Comparison of ENCODE assay signal across 1 cellular context in the genomic region with DNA sequence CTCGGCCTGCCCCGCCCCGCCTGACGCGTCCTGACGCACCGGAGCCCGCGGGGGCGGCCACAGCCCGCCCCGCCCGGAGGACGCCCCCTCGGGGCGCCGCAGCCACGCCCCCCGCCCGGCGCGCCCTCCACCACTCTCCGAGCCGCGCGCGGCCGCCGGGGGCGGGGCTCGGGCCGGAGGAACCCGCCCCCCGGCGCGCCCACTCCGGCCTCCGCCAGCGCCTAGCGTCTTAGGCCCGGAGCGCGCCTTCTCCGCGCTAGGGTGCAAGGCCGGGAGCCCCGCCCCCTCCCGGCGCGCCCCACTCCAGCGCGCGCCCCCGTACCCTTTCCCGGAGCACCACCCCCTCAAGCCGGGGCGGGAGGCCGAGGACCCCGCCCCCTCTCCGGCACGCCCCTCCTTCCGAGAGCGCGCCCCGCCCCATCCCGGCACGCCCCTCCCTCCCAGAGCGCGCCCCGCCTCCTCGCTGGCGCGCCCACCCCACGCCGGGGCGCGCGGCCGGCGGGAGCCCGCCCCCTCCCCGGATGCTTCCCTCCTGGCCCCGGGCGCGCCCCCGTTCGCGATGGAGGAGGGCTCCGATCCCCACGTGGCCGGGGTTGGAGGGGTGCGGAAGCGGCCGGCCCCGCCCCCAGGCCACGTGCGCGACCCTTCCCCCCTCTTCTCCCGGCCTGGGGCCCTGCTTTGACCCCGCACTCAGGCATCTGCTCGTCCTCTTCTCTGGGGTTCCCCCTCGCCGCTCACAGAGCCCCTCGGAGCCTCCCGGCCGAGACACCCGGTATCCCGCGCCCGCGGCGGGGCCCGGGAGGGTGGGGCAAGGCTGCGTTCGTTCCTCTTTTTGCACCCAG.
TF ChIP-seq lines count a peak whose summit lies in the region.

No MANE protein-coding gene starts in this region.

TF ChIP-seq in HEK293, 187 proteins besides CTCF, POLR2A, EP300 and RAD21 (continued from another document and continues in another):
- TF ChIP-seq, protein P1, sequence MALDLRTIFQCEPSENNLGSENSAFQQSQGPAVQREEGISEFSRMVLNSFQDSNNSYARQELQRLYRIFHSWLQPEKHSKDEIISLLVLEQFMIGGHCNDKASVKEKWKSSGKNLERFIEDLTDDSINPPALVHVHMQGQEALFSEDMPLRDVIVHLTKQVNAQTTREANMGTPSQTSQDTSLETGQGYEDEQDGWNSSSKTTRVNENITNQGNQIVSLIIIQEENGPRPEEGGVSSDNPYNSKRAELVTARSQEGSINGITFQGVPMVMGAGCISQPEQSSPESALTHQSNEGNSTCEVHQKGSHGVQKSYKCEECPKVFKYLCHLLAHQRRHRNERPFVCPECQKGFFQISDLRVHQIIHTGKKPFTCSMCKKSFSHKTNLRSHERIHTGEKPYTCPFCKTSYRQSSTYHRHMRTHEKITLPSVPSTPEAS (tag by site-specific recombination; IDR thresholded peaks at IDR 0.05), result no peak
- TF ChIP-seq ZNF791 (tag by site-specific recombination; IDR thresholded peaks at IDR 0.05) (no peak), ZNF19 (tag by site-specific recombination; IDR thresholded peaks at IDR 0.05; ENCODE audit: low read depth) (no peak), HIC1 (tag by site-specific recombination; IDR thresholded peaks at IDR 0.05) (no peak), ZNF792 (tag by site-specific recombination; IDR thresholded peaks at IDR 0.05) (no peak), SP3 (tag by site-specific recombination; IDR thresholded peaks at IDR 0.05) (peak; percentile 86), ZNF629 (tag by site-specific recombination; IDR thresholded peaks at IDR 0.05) (0 out of 2 replicates have a peak, but pooled peaks have one; percentile 21), ZNF214 (tag by site-specific recombination; IDR thresholded peaks at IDR 0.05; ENCODE audit: borderline replicate concordance) (no peak), ZNF747 (tag by site-specific recombination; IDR thresholded peaks at IDR 0.05) (no peak), MYNN (tag by site-specific recombination; IDR thresholded peaks at IDR 0.05; ENCODE audit: borderline replicate concordance) (no peak), ZNF580 (tag by site-specific recombination; IDR thresholded peaks at IDR 0.05) (peak; percentile 76), SALL2 (tag by site-specific recombination; IDR thresholded peaks at IDR 0.05; ENCODE audit: borderline replicate concordance) (no peak), ZNF645 (tag by site-specific recombination; IDR thresholded peaks at IDR 0.05) (no peak), ZNF48 (tag by site-specific recombination; IDR thresholded peaks at IDR 0.05) (no peak), ZNF707 (tag by site-specific recombination; IDR thresholded peaks at IDR 0.05) (no peak), ZFP3 (tag by site-specific recombination; IDR thresholded peaks at IDR 0.05; ENCODE audit: low read depth) (no peak), ZNF544 (tag by site-specific recombination; IDR thresholded peaks at IDR 0.05) (no peak), ZBTB17 (tag by site-specific recombination; IDR thresholded peaks at IDR 0.05) (no peak), ZNF302 (tag by site-specific recombination; IDR thresholded peaks at IDR 0.05; ENCODE audit: low read depth) (no peak), OSR2 (tag by site-specific recombination; IDR thresholded peaks at IDR 0.05) (peak; percentile 47), ZNF76 (tag by site-specific recombination; IDR thresholded peaks at IDR 0.05; ENCODE audit: borderline replicate concordance, low read depth) (peak; percentile 21; the same call in 1 of the 2 replicates), ZNF529 (tag by site-specific recombination; IDR thresholded peaks at IDR 0.05; ENCODE audit: insufficient replicate concordance) (no peak), ZNF138 (tag by site-specific recombination; IDR thresholded peaks at IDR 0.05; ENCODE audit: borderline replicate concordance) (no peak), SETDB1 (IDR thresholded peaks at IDR 0.05; ENCODE audit: insufficient read length, low read length) (no peak), ZNF350 (tag by site-specific recombination; IDR thresholded peaks at IDR 0.05) (no peak), OVOL3 (tag by site-specific recombination; IDR thresholded peaks at IDR 0.05) (no peak), ZEB2 (tag by site-specific recombination; IDR thresholded peaks at IDR 0.05) (peak; percentile 81), ZNF677 (tag by site-specific recombination; IDR thresholded peaks at IDR 0.05) (no peak), ZNF558 (tag by site-specific recombination; IDR thresholded peaks at IDR 0.05) (no peak), ZNF621 (tag by site-specific recombination; IDR thresholded peaks at IDR 0.05) (no peak), ZNF175 (tag by site-specific recombination; IDR thresholded peaks at IDR 0.05) (no peak)
- TF ChIP-seq, protein P2, sequence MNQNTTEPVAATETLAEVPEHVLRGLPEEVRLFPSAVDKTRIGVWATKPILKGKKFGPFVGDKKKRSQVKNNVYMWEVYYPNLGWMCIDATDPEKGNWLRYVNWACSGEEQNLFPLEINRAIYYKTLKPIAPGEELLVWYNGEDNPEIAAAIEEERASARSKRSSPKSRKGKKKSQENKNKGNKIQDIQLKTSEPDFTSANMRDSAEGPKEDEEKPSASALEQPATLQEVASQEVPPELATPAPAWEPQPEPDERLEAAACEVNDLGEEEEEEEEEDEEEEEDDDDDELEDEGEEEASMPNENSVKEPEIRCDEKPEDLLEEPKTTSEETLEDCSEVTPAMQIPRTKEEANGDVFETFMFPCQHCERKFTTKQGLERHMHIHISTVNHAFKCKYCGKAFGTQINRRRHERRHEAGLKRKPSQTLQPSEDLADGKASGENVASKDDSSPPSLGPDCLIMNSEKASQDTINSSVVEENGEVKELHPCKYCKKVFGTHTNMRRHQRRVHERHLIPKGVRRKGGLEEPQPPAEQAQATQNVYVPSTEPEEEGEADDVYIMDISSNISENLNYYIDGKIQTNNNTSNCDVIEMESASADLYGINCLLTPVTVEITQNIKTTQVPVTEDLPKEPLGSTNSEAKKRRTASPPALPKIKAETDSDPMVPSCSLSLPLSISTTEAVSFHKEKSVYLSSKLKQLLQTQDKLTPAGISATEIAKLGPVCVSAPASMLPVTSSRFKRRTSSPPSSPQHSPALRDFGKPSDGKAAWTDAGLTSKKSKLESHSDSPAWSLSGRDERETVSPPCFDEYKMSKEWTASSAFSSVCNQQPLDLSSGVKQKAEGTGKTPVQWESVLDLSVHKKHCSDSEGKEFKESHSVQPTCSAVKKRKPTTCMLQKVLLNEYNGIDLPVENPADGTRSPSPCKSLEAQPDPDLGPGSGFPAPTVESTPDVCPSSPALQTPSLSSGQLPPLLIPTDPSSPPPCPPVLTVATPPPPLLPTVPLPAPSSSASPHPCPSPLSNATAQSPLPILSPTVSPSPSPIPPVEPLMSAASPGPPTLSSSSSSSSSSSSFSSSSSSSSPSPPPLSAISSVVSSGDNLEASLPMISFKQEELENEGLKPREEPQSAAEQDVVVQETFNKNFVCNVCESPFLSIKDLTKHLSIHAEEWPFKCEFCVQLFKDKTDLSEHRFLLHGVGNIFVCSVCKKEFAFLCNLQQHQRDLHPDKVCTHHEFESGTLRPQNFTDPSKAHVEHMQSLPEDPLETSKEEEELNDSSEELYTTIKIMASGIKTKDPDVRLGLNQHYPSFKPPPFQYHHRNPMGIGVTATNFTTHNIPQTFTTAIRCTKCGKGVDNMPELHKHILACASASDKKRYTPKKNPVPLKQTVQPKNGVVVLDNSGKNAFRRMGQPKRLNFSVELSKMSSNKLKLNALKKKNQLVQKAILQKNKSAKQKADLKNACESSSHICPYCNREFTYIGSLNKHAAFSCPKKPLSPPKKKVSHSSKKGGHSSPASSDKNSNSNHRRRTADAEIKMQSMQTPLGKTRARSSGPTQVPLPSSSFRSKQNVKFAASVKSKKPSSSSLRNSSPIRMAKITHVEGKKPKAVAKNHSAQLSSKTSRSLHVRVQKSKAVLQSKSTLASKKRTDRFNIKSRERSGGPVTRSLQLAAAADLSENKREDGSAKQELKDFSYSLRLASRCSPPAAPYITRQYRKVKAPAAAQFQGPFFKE (tag by site-specific recombination; IDR thresholded peaks at IDR 0.05; ENCODE audit: borderline replicate concordance), result no peak
- TF ChIP-seq, protein P3, sequence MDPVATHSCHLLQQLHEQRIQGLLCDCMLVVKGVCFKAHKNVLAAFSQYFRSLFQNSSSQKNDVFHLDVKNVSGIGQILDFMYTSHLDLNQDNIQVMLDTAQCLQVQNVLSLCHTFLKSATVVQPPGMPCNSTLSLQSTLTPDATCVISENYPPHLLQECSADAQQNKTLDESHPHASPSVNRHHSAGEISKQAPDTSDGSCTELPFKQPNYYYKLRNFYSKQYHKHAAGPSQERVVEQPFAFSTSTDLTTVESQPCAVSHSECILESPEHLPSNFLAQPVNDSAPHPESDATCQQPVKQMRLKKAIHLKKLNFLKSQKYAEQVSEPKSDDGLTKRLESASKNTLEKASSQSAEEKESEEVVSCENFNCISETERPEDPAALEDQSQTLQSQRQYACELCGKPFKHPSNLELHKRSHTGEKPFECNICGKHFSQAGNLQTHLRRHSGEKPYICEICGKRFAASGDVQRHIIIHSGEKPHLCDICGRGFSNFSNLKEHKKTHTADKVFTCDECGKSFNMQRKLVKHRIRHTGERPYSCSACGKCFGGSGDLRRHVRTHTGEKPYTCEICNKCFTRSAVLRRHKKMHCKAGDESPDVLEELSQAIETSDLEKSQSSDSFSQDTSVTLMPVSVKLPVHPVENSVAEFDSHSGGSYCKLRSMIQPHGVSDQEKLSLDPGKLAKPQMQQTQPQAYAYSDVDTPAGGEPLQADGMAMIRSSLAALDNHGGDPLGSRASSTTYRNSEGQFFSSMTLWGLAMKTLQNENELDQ (tag by site-specific recombination; IDR thresholded peaks at IDR 0.05; ENCODE audit: low read depth), result no peak
- TF ChIP-seq, protein P4, sequence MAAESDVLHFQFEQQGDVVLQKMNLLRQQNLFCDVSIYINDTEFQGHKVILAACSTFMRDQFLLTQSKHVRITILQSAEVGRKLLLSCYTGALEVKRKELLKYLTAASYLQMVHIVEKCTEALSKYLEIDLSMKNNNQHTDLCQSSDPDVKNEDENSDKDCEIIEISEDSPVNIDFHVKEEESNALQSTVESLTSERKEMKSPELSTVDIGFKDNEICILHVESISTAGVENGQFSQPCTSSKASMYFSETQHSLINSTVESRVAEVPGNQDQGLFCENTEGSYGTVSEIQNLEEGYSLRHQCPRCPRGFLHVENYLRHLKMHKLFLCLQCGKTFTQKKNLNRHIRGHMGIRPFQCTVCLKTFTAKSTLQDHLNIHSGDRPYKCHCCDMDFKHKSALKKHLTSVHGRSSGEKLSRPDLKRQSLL (tag by site-specific recombination; IDR thresholded peaks at IDR 0.05), result 0 out of 2 replicates have a peak, but pooled peaks have one; percentile 13
- TF ChIP-seq, protein P5, sequence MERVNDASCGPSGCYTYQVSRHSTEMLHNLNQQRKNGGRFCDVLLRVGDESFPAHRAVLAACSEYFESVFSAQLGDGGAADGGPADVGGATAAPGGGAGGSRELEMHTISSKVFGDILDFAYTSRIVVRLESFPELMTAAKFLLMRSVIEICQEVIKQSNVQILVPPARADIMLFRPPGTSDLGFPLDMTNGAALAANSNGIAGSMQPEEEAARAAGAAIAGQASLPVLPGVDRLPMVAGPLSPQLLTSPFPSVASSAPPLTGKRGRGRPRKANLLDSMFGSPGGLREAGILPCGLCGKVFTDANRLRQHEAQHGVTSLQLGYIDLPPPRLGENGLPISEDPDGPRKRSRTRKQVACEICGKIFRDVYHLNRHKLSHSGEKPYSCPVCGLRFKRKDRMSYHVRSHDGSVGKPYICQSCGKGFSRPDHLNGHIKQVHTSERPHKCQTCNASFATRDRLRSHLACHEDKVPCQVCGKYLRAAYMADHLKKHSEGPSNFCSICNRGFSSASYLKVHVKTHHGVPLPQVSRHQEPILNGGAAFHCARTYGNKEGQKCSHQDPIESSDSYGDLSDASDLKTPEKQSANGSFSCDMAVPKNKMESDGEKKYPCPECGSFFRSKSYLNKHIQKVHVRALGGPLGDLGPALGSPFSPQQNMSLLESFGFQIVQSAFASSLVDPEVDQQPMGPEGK (tag by site-specific recombination; IDR thresholded peaks at IDR 0.05), result peak; percentile 95
- TF ChIP-seq, protein P6, sequence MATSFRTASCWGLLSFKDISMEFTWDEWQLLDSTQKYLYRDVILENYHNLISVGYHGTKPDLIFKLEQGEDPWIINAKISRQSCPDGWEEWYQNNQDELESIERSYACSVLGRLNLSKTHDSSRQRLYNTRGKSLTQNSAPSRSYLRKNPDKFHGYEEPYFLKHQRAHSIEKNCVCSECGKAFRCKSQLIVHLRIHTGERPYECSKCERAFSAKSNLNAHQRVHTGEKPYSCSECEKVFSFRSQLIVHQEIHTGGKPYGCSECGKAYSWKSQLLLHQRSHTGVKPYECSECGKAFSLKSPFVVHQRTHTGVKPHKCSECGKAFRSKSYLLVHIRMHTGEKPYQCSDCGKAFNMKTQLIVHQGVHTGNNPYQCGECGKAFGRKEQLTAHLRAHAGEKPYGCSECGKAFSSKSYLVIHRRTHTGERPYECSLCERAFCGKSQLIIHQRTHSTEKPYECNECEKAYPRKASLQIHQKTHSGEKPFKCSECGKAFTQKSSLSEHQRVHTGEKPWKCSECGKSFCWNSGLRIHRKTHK (tag by site-specific recombination; IDR thresholded peaks at IDR 0.05), result no peak
- TF ChIP-seq, protein P7, sequence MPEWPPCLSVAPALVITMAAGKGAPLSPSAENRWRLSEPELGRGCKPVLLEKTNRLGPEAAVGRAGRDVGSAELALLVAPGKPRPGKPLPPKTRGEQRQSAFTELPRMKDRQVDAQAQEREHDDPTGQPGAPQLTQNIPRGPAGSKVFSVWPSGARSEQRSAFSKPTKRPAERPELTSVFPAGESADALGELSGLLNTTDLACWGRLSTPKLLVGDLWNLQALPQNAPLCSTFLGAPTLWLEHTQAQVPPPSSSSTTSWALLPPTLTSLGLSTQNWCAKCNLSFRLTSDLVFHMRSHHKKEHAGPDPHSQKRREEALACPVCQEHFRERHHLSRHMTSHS (tag by site-specific recombination; IDR thresholded peaks at IDR 0.05), result no peak
